ENCODE assay signal across 8 cellular contexts in genomic region chr11:62592989-62593421, GRCh38. TPM values are rescaled to one million over a fixed set of nuclear protein-coding genes. Genes with fewer than 3 reads are reported as not detected.
A peak's percentile ranks its signal among the peaks of the same experiment; 100 is the strongest.
DNase-seq lines count a peak whose midpoint lies in the region; ATAC-seq, FAIRE-seq and TF ChIP-seq lines count a peak whose summit lies in the region.

No MANE protein-coding gene starts in this region.

- H3K23ac ChIP-seq in neuronal stem cell (ENCODE audit: low read depth, low read length, poor library complexity), result no peak overlapping the region

- no TSS peak for BruUV-seq in endothelial cell of umbilical vein (replicated peaks; lab: Mats Ljungman, UMichigan)

- H3K9me3 ChIP-seq in CD8-positive, alpha-beta T cell (ENCODE audit: low read length), result no peaks in the 10 kb centered on the region
- H3K9me3 ChIP-seq in RWPE2 (ENCODE audit: severe bottlenecking) (no peaks in the 10 kb centered on the region), endothelial cell of umbilical vein (replicated peaks; ENCODE audit: control insufficient read depth, insufficient read depth, low read length) (no peaks in the 10 kb centered on the region), prostate gland (no peaks in the 10 kb centered on the region), neuronal stem cell (replicated peaks in 1 of 2; ENCODE audit: control insufficient read depth in 2 of 2, insufficient read depth in 1 of 2, low read depth in 1 of 2, low read length in 2 of 2) (no peaks in the 10 kb centered on the region)

- no peak overlapping the region for H3K4me3 ChIP-seq in CD8-positive, alpha-beta T cell (ENCODE audit: low read depth, low read length)
- H3K4me3 ChIP-seq in RWPE2 (ENCODE audit: severe bottlenecking) (no peak overlapping the region), endothelial cell of umbilical vein (replicated peaks in 1 of 3; ENCODE audit: insufficient read depth in 1 of 3, low read depth in 1 of 3, low read length in 3 of 3) (no peak overlapping the region), prostate gland (no peak overlapping the region), neuronal stem cell (ENCODE audit: low read length in 2 of 2) (no peak overlapping the region)

- no peaks in the 10 kb centered on the region for H3K9me3 Mint-ChIP-seq in CD8-positive, alpha-beta T cell
- H3K9me3 Mint-ChIP-seq in progenitor cell of endocrine pancreas (ENCODE audit: low read depth), result no peaks in the 10 kb centered on the region

- no peaks in the 10 kb centered on the region for H3K27me3 Mint-ChIP-seq in CD8-positive, alpha-beta T cell (ENCODE audit: low read depth)
- no peaks in the 10 kb centered on the region for H3K27me3 Mint-ChIP-seq in progenitor cell of endocrine pancreas

- peak overlapping the region; percentile 89 for H3K27ac ChIP-seq in CD8-positive, alpha-beta T cell (ENCODE audit: low read depth, low read length)
- H3K27ac ChIP-seq in RWPE2 (ENCODE audit: poor library complexity, severe bottlenecking) (peak overlapping the region; percentile 63), endothelial cell of umbilical vein (ENCODE audit: insufficient read depth, low read depth, low read length) (peak overlapping the region; percentile 82), prostate gland (peak overlapping the region; percentile 91 to 92), neuronal stem cell (replicated peaks; ENCODE audit: low read length) (no peak overlapping the region)

- H3K4me3 Mint-ChIP-seq in CD8-positive, alpha-beta T cell, result no peak overlapping the region
- no peak overlapping the region for H3K4me3 Mint-ChIP-seq in progenitor cell of endocrine pancreas (ENCODE audit: low read depth)

- no peaks in the 10 kb centered on the region for H3K27me3 ChIP-seq in CD8-positive, alpha-beta T cell (ENCODE audit: insufficient read depth, low read length)
- no peaks in the 10 kb centered on the region for H3K27me3 ChIP-seq in RWPE2 (ENCODE audit: insufficient read depth, poor library complexity, severe bottlenecking)
- H3K27me3 ChIP-seq in endothelial cell of umbilical vein (ENCODE audit: control insufficient read depth in 2 of 2, insufficient read depth in 2 of 2, low read length in 2 of 2), result no peaks in the 10 kb centered on the region
- H3K27me3 ChIP-seq in prostate gland (replicated peaks; ENCODE audit: insufficient read depth), result no peaks in the 10 kb centered on the region
- H3K27me3 ChIP-seq in neuronal stem cell (ENCODE audit: control insufficient read depth in 3 of 3, insufficient read depth in 3 of 3, low read depth in 1 of 3, low read length in 3 of 3), result no peaks in the 10 kb centered on the region

- DNase-seq in CD8-positive, alpha-beta T cell, result no peak
- DNase-seq in RWPE2 (ENCODE audit: low spot score), result no peak
- no peak for DNase-seq in endothelial cell of umbilical vein (ENCODE audit: low read depth, low spot score)
- DNase-seq in prostate gland (ENCODE audit: low spot score), result no peak
- no peak for DNase-seq in NCI-H2029 (lab: John Stamatoyannopoulos, UW)
- DNase-seq in progenitor cell of endocrine pancreas (ENCODE audit: low spot score, unreplicated experiment), result no peak
- no peak for DNase-seq in neuronal stem cell (ENCODE audit: low spot score)

- peak overlapping the region; percentile 98 for H3K27ac Mint-ChIP-seq in CD8-positive, alpha-beta T cell
- H3K27ac Mint-ChIP-seq in progenitor cell of endocrine pancreas, result no peak overlapping the region

- H2AK5ac ChIP-seq in neuronal stem cell (ENCODE audit: low read depth, low read length), result no peak overlapping the region

- H3K4ac ChIP-seq in neuronal stem cell (ENCODE audit: low read length), result no peak overlapping the region

- no peak overlapping the region for H2BK12ac ChIP-seq in neuronal stem cell (ENCODE audit: low read length)

- H2AFZ ChIP-seq in endothelial cell of umbilical vein (ENCODE audit: low read depth, low read length) (no peak overlapping the region), neuronal stem cell (ENCODE audit: low read length) (no peak overlapping the region)

- no peak overlapping the region for H4K91ac ChIP-seq in neuronal stem cell (ENCODE audit: low read depth, low read length, poor library complexity)

- no peaks in the 10 kb centered on the region for H4K20me1 ChIP-seq in endothelial cell of umbilical vein (replicated peaks; ENCODE audit: control insufficient read depth, extremely low read depth, insufficient read depth, low read length)

- H3K79me2 ChIP-seq in endothelial cell of umbilical vein (ENCODE audit: control insufficient read depth, insufficient read depth, low read length), result peaks cover 23% of the 10 kb centered on the region

- POLR2A ChIA-PET in CD8-positive, alpha-beta T cell (lab: Charles Lee), result interaction anchor here (2.0 to 4.8 kb wide), 16 partner anchors 8 to 288 kb away, joined by 11 to 116 read pairs (median 34); partner anchors contain the start of genes B3GAT3, BSCL2, C11orf98 and CSKMT
- POLR2A ChIA-PET in endothelial cell of umbilical vein (lab: Charles Lee), result interaction anchor here (3.7 kb wide), 1 partner anchor 18 kb away, joined by 75 read pairs; the partner anchor contains the start of gene EEF1G

- no peak overlapping the region for H2BK15ac ChIP-seq in neuronal stem cell (ENCODE audit: low read length)

- no peak overlapping the region for H4K8ac ChIP-seq in neuronal stem cell (ENCODE audit: low read depth, low read length)

- H3K9ac ChIP-seq in endothelial cell of umbilical vein (replicated peaks; ENCODE audit: extremely low read depth, insufficient read depth, low read length) (no peak overlapping the region), neuronal stem cell (ENCODE audit: low read depth, low read length, poor library complexity) (no peak overlapping the region)

- 61% methylated on average over 8 of the region's 8 CpGs for WGBS in prostate gland
- WGBS in neuronal stem cell (ENCODE audit: extremely low coverage in 2 of 2, insufficient read length in 2 of 2, insufficient replicate concordance in 1 of 2), 2 donors, result no CpG with 5 or more reads among the region's 8 CpGs

- H3K4me1 ChIP-seq in CD8-positive, alpha-beta T cell (ENCODE audit: insufficient read depth, low read length), result peaks cover 33% of the 10 kb centered on the region
- H3K4me1 ChIP-seq in RWPE2 (ENCODE audit: insufficient read depth, poor library complexity, severe bottlenecking), result peaks cover 4% of the 10 kb centered on the region
- H3K4me1 ChIP-seq in endothelial cell of umbilical vein (ENCODE audit: control insufficient read depth, extremely low read depth, insufficient read depth, low read length), result peaks cover 18% of the 10 kb centered on the region
- peaks cover 10% of the 10 kb centered on the region for H3K4me1 ChIP-seq in prostate gland (replicated peaks)
- peaks cover 7 to 8% of the 10 kb centered on the region in 2 donors for H3K4me1 ChIP-seq in neuronal stem cell (ENCODE audit: control insufficient read depth in 2 of 2, insufficient read depth in 1 of 2, low read depth in 1 of 2, low read length in 2 of 2)

- dilution Hi-C loops in endothelial cell of umbilical vein (cut with MboI; ENCODE audit: extremely low pct_ligation_motif_present, low sequenced_read_pairs), result no loop called here

- peaks cover 3% of the 10 kb centered on the region for H3K79me1 ChIP-seq in neuronal stem cell (ENCODE audit: low read depth, low read length)

- no peak overlapping the region for H3K18ac ChIP-seq in neuronal stem cell (ENCODE audit: low read length)

- H3K9me1 ChIP-seq in endothelial cell of umbilical vein (replicated peaks; ENCODE audit: control insufficient read depth, extremely low read depth, insufficient read depth, low read length), result no peaks in the 10 kb centered on the region

- H3K36me3 ChIP-seq in CD8-positive, alpha-beta T cell (ENCODE audit: insufficient read depth, low read length), result peaks cover 39% of the 10 kb centered on the region
- peaks cover 69% of the 10 kb centered on the region for H3K36me3 ChIP-seq in RWPE2 (ENCODE audit: low read depth)
- H3K36me3 ChIP-seq in endothelial cell of umbilical vein (ENCODE audit: control insufficient read depth in 2 of 2, extremely low read depth in 1 of 2, insufficient read depth in 2 of 2, low read length in 2 of 2), result peaks cover 36 to 40% of the 10 kb centered on the region in 2 experiments
- peaks cover 18 to 25% of the 10 kb centered on the region in 2 donors for H3K36me3 ChIP-seq in prostate gland
- peaks cover 44 to 66% of the 10 kb centered on the region in 2 donors for H3K36me3 ChIP-seq in neuronal stem cell (replicated peaks in 1 of 2; ENCODE audit: control insufficient read depth in 2 of 2, insufficient read depth in 2 of 2, low read length in 2 of 2)

- H3K4me1 Mint-ChIP-seq in CD8-positive, alpha-beta T cell (ENCODE audit: low read depth), result peaks cover 56% of the 10 kb centered on the region
- peaks cover 13% of the 10 kb centered on the region for H3K4me1 Mint-ChIP-seq in progenitor cell of endocrine pancreas (ENCODE audit: low read depth)

- no peak for TF ChIP-seq CTCF in CD8-positive, alpha-beta T cell (IDR thresholded peaks at IDR 0.05)
- no peak for TF ChIP-seq CTCF in RWPE2 (IDR thresholded peaks at IDR 0.05; ENCODE audit: poor library complexity, severe bottlenecking)
- no peak for TF ChIP-seq CTCF in endothelial cell of umbilical vein (IDR thresholded peaks at IDR 0.05; ENCODE audit: extremely low read depth in 1 of 2, insufficient read depth in 1 of 2, low read depth in 1 of 2, low read length in 2 of 2)
- TF ChIP-seq CTCF in prostate gland (IDR thresholded peaks at IDR 0.05), result no peak
- no peak for TF ChIP-seq CTCF in progenitor cell of endocrine pancreas (IDR thresholded peaks at IDR 0.05; ENCODE audit: unreplicated experiment)

- TF ChIP-seq POLR2A in endothelial cell of umbilical vein (IDR thresholded peaks at IDR 0.05; ENCODE audit: low read depth, low read length) (no peak), prostate gland (IDR thresholded peaks at IDR 0.05) (no peak)

- H3K4me2 ChIP-seq in endothelial cell of umbilical vein (ENCODE audit: insufficient read depth, low read length), result no peak overlapping the region
- no peak overlapping the region for H3K4me2 ChIP-seq in neuronal stem cell (ENCODE audit: insufficient read depth, low read length, poor library complexity, severe bottlenecking)

- no peak overlapping the region for H3K14ac ChIP-seq in neuronal stem cell (ENCODE audit: low read length)

- ATAC-seq in CD8-positive, alpha-beta T cell, result no peak
- no peak for ATAC-seq in RWPE2 (ENCODE audit: low read depth)
- no peak for ATAC-seq in GM21367 (IDR thresholded peaks at IDR 0.05; ENCODE audit: unreplicated experiment)

- intact Hi-C loops in CD8-positive, alpha-beta T cell (cut with DNase I, micrococcal nuclease), result loop anchor here (1.0 to 10.0 kb wide), 5 partner anchors 8 to 264 kb away; partner anchors contain the start of genes MTA2 (in 1 of the 2) and TMEM179B (in 1 of the 2)
- intact Hi-C loops in endothelial cell of umbilical vein (cut with micrococcal nuclease), result loop anchor here (1.0 to 5.0 kb wide), 2 partner anchors 101 to 249 kb away; no protein-coding TSS in a partner anchor
- intact Hi-C loops in prostate gland (cut with DNase I), result no loop called here

- H3K36me3 Mint-ChIP-seq in CD8-positive, alpha-beta T cell, result peaks cover 66% of the 10 kb centered on the region
- H3K36me3 Mint-ChIP-seq in progenitor cell of endocrine pancreas (ENCODE audit: insufficient read depth), result peaks cover 26% of the 10 kb centered on the region

- CTCF ChIA-PET in CD8-positive, alpha-beta T cell (lab: Charles Lee), result interaction anchor here (0.6 to 5.1 kb wide), 23 partner anchors 10 to 198 kb away, joined by 3 to 71 read pairs (median 6); partner anchors contain the start of genes B3GAT3, BSCL2, EML3 and GNG3
- CTCF ChIA-PET in endothelial cell of umbilical vein (lab: Charles Lee), result interaction anchor here (2.1 to 4.5 kb wide), 7 partner anchors 8 to 198 kb away, joined by 16 to 52 read pairs (median 31); partner anchors contain the start of genes EML3, MTA2 and ROM1

- no peak overlapping the region for H2BK120ac ChIP-seq in neuronal stem cell (ENCODE audit: low read depth, low read length)

- no peak for FAIRE-seq in endothelial cell of umbilical vein (lab: Jason Lieb, UNC)

- no peak overlapping the region for H2BK5ac ChIP-seq in neuronal stem cell (ENCODE audit: low read length)

RNA-seq across cellular contexts. Expression of gene TUT1, which starts 1.7 kb away (rescaled TPM):
- 10 to 100 TPM; 15.3 to 17.7 TPM for total RNA-seq in CD8-positive, alpha-beta T cell
- total RNA-seq in endothelial cell of umbilical vein (16.9 and 17.8 TPM in 2 replicates), prostate gland (10 to 100 TPM; 26.6 to 30.6 TPM), progenitor cell of endocrine pancreas (23.1 and 26.0 TPM in 2 replicates)
- polyA plus RNA-seq in endothelial cell of umbilical vein, result 11.5 and 12.7 TPM in 2 replicates
- 7.1 and 9.3 TPM in 2 replicates for polyA plus RNA-seq in endothelial cell of umbilical vein (2011; cell fraction: cytosol; rRNA removed)
- 45.0 and 48.0 TPM in 2 replicates for polyA plus RNA-seq in endothelial cell of umbilical vein (2011; cell fraction: nucleus; rRNA removed)
- polyA plus RNA-seq in endothelial cell of umbilical vein (2012), result 10.6 and 12.9 TPM in 2 replicates
- polyA minus RNA-seq in endothelial cell of umbilical vein, result 8.6 and 9.0 TPM in 2 replicates
- polyA minus RNA-seq in endothelial cell of umbilical vein (2011; cell fraction: cytosol; rRNA and poly(A)+ RNA removed), result 16.0 TPM
- 5.2 and 7.6 TPM in 2 replicates for polyA minus RNA-seq in endothelial cell of umbilical vein (2011; cell fraction: nucleus; rRNA and poly(A)+ RNA removed)
- 14.3 TPM for polyA plus RNA-seq in neuronal stem cell (2013, experiment 1 of 2)
- 14.6 TPM for polyA plus RNA-seq in neuronal stem cell (2013, experiment 2 of 2)

RNA-seq across cellular contexts. Expression of gene MTA2, which starts 8.7 kb away (rescaled TPM):
- 100 to 1,000 TPM; 148 to 154 TPM for total RNA-seq in CD8-positive, alpha-beta T cell
- 166 and 176 TPM in 2 replicates for total RNA-seq in endothelial cell of umbilical vein
- polyA plus RNA-seq in endothelial cell of umbilical vein, result 30.2 and 40.4 TPM in 2 replicates
- polyA plus RNA-seq in endothelial cell of umbilical vein (2011; cell fraction: cytosol; rRNA removed), result 30.0 and 32.2 TPM in 2 replicates
- polyA plus RNA-seq in endothelial cell of umbilical vein (2011; cell fraction: nucleus; rRNA removed), result 111 and 132 TPM in 2 replicates
- polyA plus RNA-seq in endothelial cell of umbilical vein (2012), result 108 and 120 TPM in 2 replicates
- polyA minus RNA-seq in endothelial cell of umbilical vein, result 91.6 and 95.5 TPM in 2 replicates
- polyA minus RNA-seq in endothelial cell of umbilical vein (2011; cell fraction: cytosol; rRNA and poly(A)+ RNA removed), result 51.8 TPM
- 40.3 and 57.1 TPM in 2 replicates for polyA minus RNA-seq in endothelial cell of umbilical vein (2011; cell fraction: nucleus; rRNA and poly(A)+ RNA removed)
- 100 to 1,000 TPM in 1 of 2 donors, 10 to 100 TPM in 1; 96.5 to 110 TPM for total RNA-seq in prostate gland
- 134 and 140 TPM in 2 replicates for total RNA-seq in progenitor cell of endocrine pancreas
- 61.4 TPM for polyA plus RNA-seq in neuronal stem cell (2013, experiment 1 of 2)
- 60.5 TPM for polyA plus RNA-seq in neuronal stem cell (2013, experiment 2 of 2)

RNA-seq across cellular contexts. Expression of gene EEF1G, which starts 19.3 kb away (rescaled TPM):
- 1,000 to 10,000 TPM; 2,174 to 2,204 TPM for total RNA-seq in CD8-positive, alpha-beta T cell
- total RNA-seq in endothelial cell of umbilical vein (1,341 and 1,345 TPM in 2 replicates), prostate gland (1,000 to 10,000 TPM; 1,254 to 2,389 TPM), progenitor cell of endocrine pancreas (1,931 and 1,938 TPM in 2 replicates)
- polyA plus RNA-seq in endothelial cell of umbilical vein, result 1,723 and 2,133 TPM in 2 replicates
- polyA plus RNA-seq in endothelial cell of umbilical vein (2011; cell fraction: cytosol; rRNA removed), result 2,150 and 2,252 TPM in 2 replicates
- polyA plus RNA-seq in endothelial cell of umbilical vein (2011; cell fraction: nucleus; rRNA removed), result 635 and 665 TPM in 2 replicates
- 1,499 and 2,213 TPM in 2 replicates for polyA plus RNA-seq in endothelial cell of umbilical vein (2012)
- 1,683 and 1,722 TPM in 2 replicates for polyA minus RNA-seq in endothelial cell of umbilical vein
- polyA minus RNA-seq in endothelial cell of umbilical vein (2011; cell fraction: cytosol; rRNA and poly(A)+ RNA removed), result 1,661 TPM
- polyA minus RNA-seq in endothelial cell of umbilical vein (2011; cell fraction: nucleus; rRNA and poly(A)+ RNA removed), result 130 and 133 TPM in 2 replicates
- polyA plus RNA-seq in neuronal stem cell (2013, experiment 1 of 2), result 2,514 TPM
- 2,457 TPM for polyA plus RNA-seq in neuronal stem cell (2013, experiment 2 of 2)

RNA-seq across cellular contexts. Expression of gene EML3, which starts 19.6 kb away (rescaled TPM):
- total RNA-seq in CD8-positive, alpha-beta T cell, result 100 to 1,000 TPM; 167 to 189 TPM
- total RNA-seq in endothelial cell of umbilical vein, result 101 and 110 TPM in 2 replicates
- polyA plus RNA-seq in endothelial cell of umbilical vein, result 75.7 and 78.3 TPM in 2 replicates
- polyA plus RNA-seq in endothelial cell of umbilical vein (2011; cell fraction: cytosol; rRNA removed), result 27.7 and 29.7 TPM in 2 replicates
- polyA plus RNA-seq in endothelial cell of umbilical vein (2011; cell fraction: nucleus; rRNA removed), result 297 and 324 TPM in 2 replicates
- 60.5 and 84.3 TPM in 2 replicates for polyA plus RNA-seq in endothelial cell of umbilical vein (2012)
- polyA minus RNA-seq in endothelial cell of umbilical vein, result 61.5 and 71.2 TPM in 2 replicates
- 19.6 TPM for polyA minus RNA-seq in endothelial cell of umbilical vein (2011; cell fraction: cytosol; rRNA and poly(A)+ RNA removed)
- 36.6 and 42.9 TPM in 2 replicates for polyA minus RNA-seq in endothelial cell of umbilical vein (2011; cell fraction: nucleus; rRNA and poly(A)+ RNA removed)
- total RNA-seq in prostate gland, result 10 to 100 TPM; 50.2 to 80.1 TPM
- total RNA-seq in progenitor cell of endocrine pancreas, result 42.7 and 47.0 TPM in 2 replicates
- 22.2 TPM for polyA plus RNA-seq in neuronal stem cell (2013, experiment 1 of 2)
- 21.7 TPM for polyA plus RNA-seq in neuronal stem cell (2013, experiment 2 of 2)

RNA-seq across cellular contexts. Expression of gene ROM1, which starts 20.1 kb away (rescaled TPM):
- 1 to 10 TPM; 1.7 to 2.1 TPM for total RNA-seq in CD8-positive, alpha-beta T cell
- total RNA-seq in endothelial cell of umbilical vein (8.2 and 8.8 TPM in 2 replicates), prostate gland (10 to 100 TPM in 1 of 2 donors, 1 to 10 TPM in 1; 8.0 to 12.7 TPM), progenitor cell of endocrine pancreas (0.62 and 0.86 TPM in 2 replicates)
- polyA plus RNA-seq in endothelial cell of umbilical vein, result 4.8 and 5.3 TPM in 2 replicates
- 7.0 and 8.7 TPM in 2 replicates for polyA plus RNA-seq in endothelial cell of umbilical vein (2011; cell fraction: cytosol; rRNA removed)
- polyA plus RNA-seq in endothelial cell of umbilical vein (2011; cell fraction: nucleus; rRNA removed), result 2.7 and 3.5 TPM in 2 replicates
- 7.9 and 11.8 TPM in 2 replicates for polyA plus RNA-seq in endothelial cell of umbilical vein (2012)
- 2.4 and 5.5 TPM in 2 replicates for polyA minus RNA-seq in endothelial cell of umbilical vein
- polyA minus RNA-seq in endothelial cell of umbilical vein (2011; cell fraction: cytosol; rRNA and poly(A)+ RNA removed), result 4.2 TPM
- polyA minus RNA-seq in endothelial cell of umbilical vein (2011; cell fraction: nucleus; rRNA and poly(A)+ RNA removed), result 0.53 and 0.82 TPM in 2 replicates
- polyA plus RNA-seq in neuronal stem cell (2013, experiment 1 of 2), result 0.95 TPM
- 0.58 TPM for polyA plus RNA-seq in neuronal stem cell (2013, experiment 2 of 2)
